Comparison of ENCODE assay signal across 18 cellular contexts in the genomic region with DNA sequence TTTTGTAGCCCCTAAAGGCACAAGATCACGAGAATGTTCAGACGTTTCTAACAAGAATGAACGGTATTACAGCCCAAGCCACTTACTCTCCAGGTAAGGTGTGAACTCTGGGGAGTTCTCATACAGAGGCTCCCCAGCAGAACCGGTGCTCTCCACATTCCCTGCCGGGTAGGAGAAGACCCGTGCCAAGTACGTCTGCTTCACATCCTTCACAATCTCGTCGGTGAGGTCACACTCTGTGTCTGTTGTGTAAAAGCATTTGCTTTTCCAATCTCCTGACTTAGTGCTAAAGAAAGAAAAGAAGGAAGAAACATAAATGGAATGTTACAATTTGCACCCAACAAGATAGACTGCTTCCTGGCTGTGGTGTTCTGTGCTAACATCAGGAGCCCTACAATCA. TPM values are rescaled to one million over a fixed set of nuclear protein-coding genes. Genes with fewer than 3 reads are reported as not detected.
DNase-seq lines count a peak whose midpoint lies in the region; ATAC-seq, FAIRE-seq and TF ChIP-seq lines count a peak whose summit lies in the region.
"Had no signal": no experiment of that assay in that cellular context is flagged by ENCODE, and none has a peak within 500 bp of the region (broad histone marks: within the 10 kb centered on the region; RNA-seq: fewer than 3 reads in every experiment).

No MANE protein-coding gene starts in this region.

- TF ChIP-seq CTCF in IMR-90 (conservative IDR thresholded peaks at IDR 0.05; ENCODE audit: low read depth, low read length) = no peak
- no peak for TF ChIP-seq CTCF in bronchial epithelial cell (IDR thresholded peaks at IDR 0.05; ENCODE audit: insufficient read depth, low read length, severe bottlenecking)
- no peak for TF ChIP-seq CTCF in stomach (IDR thresholded peaks at IDR 0.05)
- TF ChIP-seq CTCF in spleen (IDR thresholded peaks at IDR 0.05 in 8 of 11, conservative IDR thresholded peaks at IDR 0.05 in 3 of 11) = no peak

- H3K9me1 ChIP-seq in IMR-90 (ENCODE audit: insufficient read depth, low read length) = peaks cover 12% of the 10 kb centered on the region; the same call in 1 of the 2 replicates

- peak overlapping the region; percentile 37 to 50; a peak in 3 of 4 replicates for H4K8ac ChIP-seq in IMR-90 (ENCODE audit: low read depth in 2 of 2, low read length in 2 of 2)

- no peak for TF ChIP-seq EP300 in stomach (IDR thresholded peaks at IDR 0.05)

- peak overlapping the region; percentile 49 for H3K14ac ChIP-seq in IMR-90 (replicated peaks; ENCODE audit: low read depth, low read length)

- FAIRE-seq in bronchial epithelial cell (lab: Jason Lieb, UNC) = peak; percentile 66

- dilution Hi-C loops in IMR-90 (cut with HindIII; ENCODE audit: low sequenced_read_pairs, unreplicated experiment) = loop anchor here (25.0 kb wide), 1 partner anchor 251 kb away; no protein-coding TSS in a partner anchor

- peak overlapping the region; percentile 42; the same call in 1 of the 2 replicates for H3K9ac ChIP-seq in IMR-90 (ENCODE audit: low read depth, low read length)

- H4K20me1 ChIP-seq in IMR-90 (ENCODE audit: insufficient read depth, low read length) = peaks cover 94% of the 10 kb centered on the region

- H3K18ac ChIP-seq in IMR-90 (ENCODE audit: low read depth, low read length) = peak overlapping the region; percentile 50

- peak overlapping the region; percentile 29; the same call in 1 of the 2 replicates for H3K23ac ChIP-seq in IMR-90 (ENCODE audit: low read depth, low read length)

- DNase-seq in IMR-90 = no peak
- peak; percentile 32 for DNase-seq in bronchial epithelial cell (ENCODE audit: low read depth)
- no peak for DNase-seq in left ventricle myocardium superior
- DNase-seq in stomach = no peak
- DNase-seq in spleen = no peak
- DNase-seq in NCI-H1092 (lab: John Stamatoyannopoulos, UW) = no peak
- DNase-seq: activated CD4-positive, alpha-beta T cell treated with anti-CD3 and anti-CD28 coated beads, Interleukin-2, amount 10 ng/mL, durations not matched to agents 24 days and 14 days; activated naive CD8-positive, alpha-beta T cell treated with anti-CD3 and anti-CD28 coated beads, Interleukin-2, amount 10 ng/mL, durations not matched to agents 7 days and 5 days; GOT3; immature natural killer cell; NCI-H1436; NCI-H510A; stimulated activated CD4-positive, alpha-beta T cell treated with anti-CD3 and anti-CD28 coated beads, Interleukin-12 subunit alpha, Interleukin-12 subunit beta, amount 100 ng/mL, for 4 hours; stimulated activated naive CD8-positive, alpha-beta T cell treated with anti-CD3 and anti-CD28 coated beads, Interleukin-15, amount 100 ng/mL, for 72 hours; T-helper 17 cell; upper lobe of left lung had no signal

- in situ Hi-C loops in IMR-90 (cut with MboI; ENCODE audit: low sequenced_read_pairs) = no loop called here

- 0 out of 2 replicates have a peak overlapping the region, but pooled peaks have one; percentile 29 for H3K4ac ChIP-seq in IMR-90 (ENCODE audit: low read depth, low read length)

- H3K27ac ChIP-seq in IMR-90 (ENCODE audit: insufficient read depth, low read length) = peak overlapping the region; percentile 20; the same call in 1 of the 2 replicates
- H3K27ac ChIP-seq in stomach = peak overlapping the region in 4 of 5 donors; percentile 7 to 91 (median 22)
- H3K27ac ChIP-seq in spleen = no peak overlapping the region
- H3K27ac ChIP-seq: upper lobe of left lung had no signal

- peak overlapping the region; percentile 29; the same call in 1 of the 2 replicates for H2AK5ac ChIP-seq in IMR-90 (ENCODE audit: low read depth, low read length)

- H4K5ac ChIP-seq in IMR-90 (ENCODE audit: low read depth, low read length) = peak overlapping the region; percentile 31; the same call in 1 of the 2 replicates

- no peak overlapping the region for H2AK9ac ChIP-seq in IMR-90 (replicated peaks; ENCODE audit: low read depth, low read length, poor library complexity)

- H3K4me1 ChIP-seq in IMR-90 (ENCODE audit: control insufficient read depth, insufficient read depth, low read length) (peaks cover 6% of the 10 kb centered on the region), stomach (peaks cover 6 to 59% (median 28%) of the 10 kb centered on the region in 4 donors), spleen (peaks cover 0 to 8% (median 6%) of the 10 kb centered on the region in 6 donors)

- no peaks in the 10 kb centered on the region for H3K27me3 ChIP-seq in IMR-90 (ENCODE audit: control insufficient read depth, insufficient read depth, low read length)
- H3K27me3 ChIP-seq in bronchial epithelial cell (ENCODE audit: control insufficient read depth, insufficient read depth, low read length) = no peaks in the 10 kb centered on the region
- no peaks in the 10 kb centered on the region for H3K27me3 ChIP-seq in stomach
- peaks cover 0 to 24% (median 1%) of the 10 kb centered on the region in 7 donors for H3K27me3 ChIP-seq in spleen (replicated peaks in 1 of 7)
- H3K27me3 ChIP-seq: upper lobe of left lung had no signal

- no peak for TF ChIP-seq RAD21 in IMR-90 (IDR thresholded peaks at IDR 0.05; ENCODE audit: low read length)

- H2BK5ac ChIP-seq in IMR-90 (ENCODE audit: low read depth, low read length, poor library complexity, severe bottlenecking) = peak overlapping the region; percentile 42

- H2AFZ ChIP-seq in IMR-90 (replicated peaks; ENCODE audit: low read length, poor library complexity) = no peak overlapping the region

- no peak overlapping the region for H2BK120ac ChIP-seq in IMR-90 (ENCODE audit: low read depth, low read length)

- ATAC-seq in IMR-90 (ENCODE audit: low read depth) (no peak), left ventricle myocardium superior (peak; percentile 69), GM21360 (IDR thresholded peaks at IDR 0.05; ENCODE audit: unreplicated experiment) (no peak)
- ATAC-seq: Panc1; stimulated activated naive CD8-positive, alpha-beta T cell treated with anti-CD3 and anti-CD28 coated beads, Interleukin-15, amount 100 ng/mL, for 72 hours; T-helper 17 cell had no signal

- H4K91ac ChIP-seq in IMR-90 (ENCODE audit: insufficient read depth, low read depth, low read length) = no peak overlapping the region

- H2BK20ac ChIP-seq in IMR-90 (ENCODE audit: low read depth, low read length) = no peak overlapping the region; the same call in 1 of the 2 replicates

- H3K9me3 ChIP-seq in IMR-90 (ENCODE audit: control insufficient read depth, insufficient read depth, low read length) (no peaks in the 10 kb centered on the region), stomach (no peaks in the 10 kb centered on the region), spleen (no peaks in the 10 kb centered on the region)
- H3K9me3 ChIP-seq: upper lobe of left lung had no signal

- CTCF ChIA-PET in IMR-90 (lab: Yijun Ruan, JAX) = no interaction called here

- H3K4me3 ChIP-seq in IMR-90 (ENCODE audit: insufficient read depth, low read depth, low read length) = no peak overlapping the region
- H3K4me3 ChIP-seq in bronchial epithelial cell (ENCODE audit: low read depth, low read length) = no peak overlapping the region
- peak overlapping the region in 2 of 4 donors; percentile 4 to 11 for H3K4me3 ChIP-seq in stomach
- no peak overlapping the region for H3K4me3 ChIP-seq in spleen
- H3K4me3 ChIP-seq: upper lobe of left lung had no signal

- intact Hi-C loops in IMR-90 (cut with micrococcal nuclease) = no loop called here
- intact Hi-C loops in left ventricle myocardium superior (cut with micrococcal nuclease) = loop anchor here (10.0 kb wide), 1 partner anchor 129 kb away; no protein-coding TSS in a partner anchor
- intact Hi-C loops in stomach (cut with DNase I; ENCODE audit: low total_unique reads) = loop anchor here (10.0 kb wide), 1 partner anchor 59 kb away; no protein-coding TSS in a partner anchor
- intact Hi-C loops in spleen (cut with DNase I; ENCODE audit: low total_unique reads) = no loop called here

- no CpG with 5 or more reads among the region's 9 CpGs for WGBS in IMR-90 (ENCODE audit: extremely low coverage in 2 of 2, insufficient read length in 1 of 2), 2 experiments
- WGBS in stomach, 5 donors = 75 to 87% (median 86%) methylated on average over 9 of the region's 9 CpGs
- WGBS in spleen, 5 donors = 79 to 91% (median 86%) methylated on average over 9 of the region's 9 CpGs

- no TSS peak for BruUV-seq in IMR-90 (replicated peaks; lab: Mats Ljungman, UMichigan)

- POLR2A ChIA-PET in IMR-90 (lab: Charles Lee; ENCODE audit: unreplicated experiment) = interaction anchor here (0.5 to 1.0 kb wide), 3 partner anchors 45 to 267 kb away, joined by 3 to 4 read pairs (median 3); no protein-coding TSS in a partner anchor

- no peak overlapping the region for H2BK15ac ChIP-seq in IMR-90 (ENCODE audit: low read depth, low read length)

- peaks cover 73% of the 10 kb centered on the region for H3K36me3 ChIP-seq in IMR-90 (ENCODE audit: control insufficient read depth, insufficient read depth, low read length)
- H3K36me3 ChIP-seq in bronchial epithelial cell (ENCODE audit: control insufficient read depth, insufficient read depth, low read length) = peaks cover 29% of the 10 kb centered on the region
- peaks cover 20 to 55% (median 53%) of the 10 kb centered on the region in 4 donors for H3K36me3 ChIP-seq in stomach
- peaks cover 0 to 15% (median 0%) of the 10 kb centered on the region in 6 donors for H3K36me3 ChIP-seq in spleen

- no peak overlapping the region for H3K4me2 ChIP-seq in IMR-90 (ENCODE audit: low read depth, low read length)

- peaks cover 26 to 71% of the 10 kb centered on the region in 2 experiments for H3K79me1 ChIP-seq in IMR-90 (ENCODE audit: low read depth in 1 of 2, low read length in 2 of 2)

- H3K56ac ChIP-seq in IMR-90 (ENCODE audit: extremely low read depth, insufficient read depth, low read length) = no peak overlapping the region

- peak; percentile 38; the same call in 1 of the 2 replicates for TF ChIP-seq POLR2A in IMR-90 (IDR thresholded peaks at IDR 0.05; ENCODE audit: low read depth, low read length)
- no peak for TF ChIP-seq POLR2A in stomach (IDR thresholded peaks at IDR 0.05)
- no peak for TF ChIP-seq POLR2A in spleen (IDR thresholded peaks at IDR 0.05)

TF ChIP-seq in IMR-90, 13 proteins besides CTCF, POLR2A, EP300 and RAD21 (continues in another document):
- TF ChIP-seq MAZ (IDR thresholded peaks at IDR 0.05; ENCODE audit: borderline replicate concordance, low read depth, low read length) = no peak
- TF ChIP-seq SMC3 (IDR thresholded peaks at IDR 0.05; ENCODE audit: low read depth, low read length) = no peak

RNA-seq across cellular contexts. Expression of a gene that starts 5.7 kb away (rescaled TPM):
- 75.6 and 102 TPM in 2 replicates for total RNA-seq in IMR-90 (2012; rRNA removed)
- polyA plus RNA-seq in IMR-90 (2012; rRNA removed) = 99.0 and 126 TPM in 2 replicates
- 45.0 and 45.1 TPM in 2 replicates for polyA plus RNA-seq in IMR-90 (2012; cell fraction: cytosol; rRNA removed)
- 88.3 and 572 TPM in 2 replicates for polyA plus RNA-seq in IMR-90 (2012; cell fraction: nucleus; rRNA removed; ENCODE audit: low replicate concordance)
- total RNA-seq in bronchial epithelial cell = 326 and 618 TPM in 2 replicates
- total RNA-seq in left ventricle myocardium superior = 50.2 TPM
- 100 to 1,000 TPM in 3 of 5 donors, 10 to 100 TPM in 2; 36.6 to 206 (median 108) TPM for total RNA-seq in stomach
- polyA plus RNA-seq in stomach = 10 to 100 TPM; 40.7 to 67.2 (median 43.8) TPM
- total RNA-seq in spleen = 10 to 100 TPM in 1 of 7 donors, 1 to 10 TPM in 6; 4.0 to 12.4 (median 4.8) TPM
- polyA plus RNA-seq in spleen = 1 to 10 TPM; 1.1 to 5.7 (median 3.3) TPM
- polyA plus RNA-seq: immature natural killer cell had no signal

Comparison
In these comparisons a context has a peak if more than half of its experiments do, and no peak if none do; other contexts are left out.
1. H3K27ac ChIP-seq: peak in IMR-90 (single experiment) and stomach (4 of 5); none in spleen (0 of 8).
2. intact Hi-C loops: an anchor here in left ventricle myocardium superior (10.0 kb wide) and stomach (10.0 kb wide); none called in IMR-90 and spleen.